1 cellular context compared by ENCODE assay signal in the genomic region with DNA sequence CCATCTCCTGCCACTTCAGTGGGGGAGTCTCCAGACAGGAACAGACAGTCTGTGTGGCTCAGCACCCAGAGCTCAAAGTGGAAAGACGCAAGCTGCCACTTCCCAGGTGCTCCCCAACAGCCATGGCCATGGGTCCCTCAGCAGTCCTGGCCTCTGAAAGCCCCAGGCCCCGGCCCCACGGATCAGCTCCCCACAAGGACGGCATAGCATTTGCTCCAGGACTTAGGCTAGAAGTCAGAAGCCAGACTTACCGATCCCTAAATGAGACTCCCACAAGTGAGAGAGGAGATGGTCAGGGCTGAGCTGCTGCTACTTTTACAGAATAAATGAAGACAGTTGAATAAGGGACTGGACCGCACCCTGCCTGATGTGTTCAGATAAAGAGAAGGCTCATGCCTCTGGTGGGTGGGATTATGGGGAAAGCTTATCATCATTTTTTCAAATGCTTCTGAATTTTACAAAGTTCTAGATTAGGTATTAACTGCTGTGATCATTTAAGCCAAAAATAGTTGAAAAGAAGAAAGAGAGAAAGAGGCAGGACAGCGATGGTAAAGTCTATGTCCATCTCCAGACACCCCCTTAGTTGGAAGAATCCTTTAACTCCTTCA.
A peak's percentile ranks its signal among the peaks of the same experiment; 100 is the strongest.
TF ChIP-seq lines count a peak whose summit lies in the region.

No MANE protein-coding gene starts in this region.

TF ChIP-seq in K562, 482 proteins besides CTCF, POLR2A, EP300 and RAD21 (continued from another document and continues in another):
- no peak for TF ChIP-seq TAF9B (IDR thresholded peaks at IDR 0.05; ENCODE audit: partially characterized antibody)
- TF ChIP-seq BRCA1 (IDR thresholded peaks at IDR 0.05), result no peak
- TF ChIP-seq BRCA1 (CRISPR knock-in tag; IDR thresholded peaks at IDR 0.05), result no peak
- no peak for TF ChIP-seq ZNF253 (CRISPR knock-in tag; conservative IDR thresholded peaks at IDR 0.05)
- TF ChIP-seq ZZZ3 (IDR thresholded peaks at IDR 0.05), result no peak
- TF ChIP-seq CSDE1 (IDR thresholded peaks at IDR 0.05), result no peak
- no peak for TF ChIP-seq ZNF212 (CRISPR knock-in tag; IDR thresholded peaks at IDR 0.05)
- TF ChIP-seq ZNF280A (IDR thresholded peaks at IDR 0.05; ENCODE audit: low read depth, partially characterized antibody), result no peak
- TF ChIP-seq FOXP1 (CRISPR knock-in tag; IDR thresholded peaks at IDR 0.05), result no peak
- no peak for TF ChIP-seq ZSCAN29 (IDR thresholded peaks at IDR 0.05)
- no peak for TF ChIP-seq ZBTB34 (CRISPR knock-in tag; IDR thresholded peaks at IDR 0.05)
- TF ChIP-seq, protein P1, sequence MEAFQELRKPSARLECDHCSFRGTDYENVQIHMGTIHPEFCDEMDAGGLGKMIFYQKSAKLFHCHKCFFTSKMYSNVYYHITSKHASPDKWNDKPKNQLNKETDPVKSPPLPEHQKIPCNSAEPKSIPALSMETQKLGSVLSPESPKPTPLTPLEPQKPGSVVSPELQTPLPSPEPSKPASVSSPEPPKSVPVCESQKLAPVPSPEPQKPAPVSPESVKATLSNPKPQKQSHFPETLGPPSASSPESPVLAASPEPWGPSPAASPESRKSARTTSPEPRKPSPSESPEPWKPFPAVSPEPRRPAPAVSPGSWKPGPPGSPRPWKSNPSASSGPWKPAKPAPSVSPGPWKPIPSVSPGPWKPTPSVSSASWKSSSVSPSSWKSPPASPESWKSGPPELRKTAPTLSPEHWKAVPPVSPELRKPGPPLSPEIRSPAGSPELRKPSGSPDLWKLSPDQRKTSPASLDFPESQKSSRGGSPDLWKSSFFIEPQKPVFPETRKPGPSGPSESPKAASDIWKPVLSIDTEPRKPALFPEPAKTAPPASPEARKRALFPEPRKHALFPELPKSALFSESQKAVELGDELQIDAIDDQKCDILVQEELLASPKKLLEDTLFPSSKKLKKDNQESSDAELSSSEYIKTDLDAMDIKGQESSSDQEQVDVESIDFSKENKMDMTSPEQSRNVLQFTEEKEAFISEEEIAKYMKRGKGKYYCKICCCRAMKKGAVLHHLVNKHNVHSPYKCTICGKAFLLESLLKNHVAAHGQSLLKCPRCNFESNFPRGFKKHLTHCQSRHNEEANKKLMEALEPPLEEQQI (IDR thresholded peaks at IDR 0.05), result no peak
- no peak for TF ChIP-seq ZNF184 (CRISPR knock-in tag; IDR thresholded peaks at IDR 0.05)
- no peak for TF ChIP-seq FUS (optimal IDR thresholded peaks at IDR 0.05; ENCODE audit: low read depth, low read length)
- TF ChIP-seq E2F3 (CRISPR knock-in tag; IDR thresholded peaks at IDR 0.05), result no peak
- TF ChIP-seq ETV5 (CRISPR knock-in tag; IDR thresholded peaks at IDR 0.05; ENCODE audit: low read depth), result no peak
- TF ChIP-seq FOXP4 (CRISPR knock-in tag; IDR thresholded peaks at IDR 0.05; ENCODE audit: borderline replicate concordance), result no peak
- TF ChIP-seq SNIP1 (IDR thresholded peaks at IDR 0.05; ENCODE audit: low read depth), result no peak
- no peak for TF ChIP-seq ZNF76 (CRISPR knock-in tag; IDR thresholded peaks at IDR 0.05; ENCODE audit: borderline replicate concordance)
- TF ChIP-seq, protein P2, sequence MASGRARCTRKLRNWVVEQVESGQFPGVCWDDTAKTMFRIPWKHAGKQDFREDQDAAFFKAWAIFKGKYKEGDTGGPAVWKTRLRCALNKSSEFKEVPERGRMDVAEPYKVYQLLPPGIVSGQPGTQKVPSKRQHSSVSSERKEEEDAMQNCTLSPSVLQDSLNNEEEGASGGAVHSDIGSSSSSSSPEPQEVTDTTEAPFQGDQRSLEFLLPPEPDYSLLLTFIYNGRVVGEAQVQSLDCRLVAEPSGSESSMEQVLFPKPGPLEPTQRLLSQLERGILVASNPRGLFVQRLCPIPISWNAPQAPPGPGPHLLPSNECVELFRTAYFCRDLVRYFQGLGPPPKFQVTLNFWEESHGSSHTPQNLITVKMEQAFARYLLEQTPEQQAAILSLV (tag; IDR thresholded peaks at IDR 0.05), result no peak
- TF ChIP-seq DACH1 (IDR thresholded peaks at IDR 0.05; ENCODE audit: partially characterized antibody), result no peak
- TF ChIP-seq SRSF1 (IDR thresholded peaks at IDR 0.05; ENCODE audit: low read depth, low read length), result no peak
- peak; percentile 89 for TF ChIP-seq TAL1 (IDR thresholded peaks at IDR 0.05)
- TF ChIP-seq SMAD2 (IDR thresholded peaks at IDR 0.05; ENCODE audit: low read depth, low read length), result no peak
- no peak for TF ChIP-seq SMARCA5 (IDR thresholded peaks at IDR 0.05)
- TF ChIP-seq, protein P3, sequence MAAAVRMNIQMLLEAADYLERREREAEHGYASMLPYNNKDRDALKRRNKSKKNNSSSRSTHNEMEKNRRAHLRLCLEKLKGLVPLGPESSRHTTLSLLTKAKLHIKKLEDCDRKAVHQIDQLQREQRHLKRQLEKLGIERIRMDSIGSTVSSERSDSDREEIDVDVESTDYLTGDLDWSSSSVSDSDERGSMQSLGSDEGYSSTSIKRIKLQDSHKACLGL (CRISPR knock-in tag; IDR thresholded peaks at IDR 0.05; ENCODE audit: borderline replicate concordance, poor library complexity, severe bottlenecking), result no peak
- peak in 1 of 2 experiments; percentile 30; a peak in 1 of 4 replicates for TF ChIP-seq MAZ (CRISPR knock-in tag; conservative IDR thresholded peaks at IDR 0.05 in 1 of 2, IDR thresholded peaks at IDR 0.05 in 1 of 2)
- TF ChIP-seq CBX5 (IDR thresholded peaks at IDR 0.05; ENCODE audit: borderline replicate concordance, low read depth), result no peak
- TF ChIP-seq NFRKB (IDR thresholded peaks at IDR 0.05; ENCODE audit: low read depth), result no peak
- no peak for TF ChIP-seq CBX8 (IDR thresholded peaks at IDR 0.05; ENCODE audit: borderline replicate concordance, extremely low read depth, low read depth, low read length, poor library complexity, severe bottlenecking)
- no peak for TF ChIP-seq THAP7 (CRISPR knock-in tag; IDR thresholded peaks at IDR 0.05)
- no peak for TF ChIP-seq SMC3 (conservative IDR thresholded peaks at IDR 0.05; ENCODE audit: insufficient read depth, low read depth, low read length)
- no peak for TF ChIP-seq MECOM (CRISPR knock-in tag; IDR thresholded peaks at IDR 0.05)
- TF ChIP-seq TAF7 (tag; IDR thresholded peaks at IDR 0.05), result no peak
- TF ChIP-seq ZNF695 (CRISPR knock-in tag; IDR thresholded peaks at IDR 0.05), result no peak
- TF ChIP-seq ZNF408 (CRISPR knock-in tag; IDR thresholded peaks at IDR 0.05; ENCODE audit: low read depth), result no peak
- 0 out of 2 replicates have a peak, but pooled peaks have one; percentile 19 for TF ChIP-seq TOE1 (IDR thresholded peaks at IDR 0.05; ENCODE audit: borderline replicate concordance)
- no peak for TF ChIP-seq TOE1 (CRISPR knock-in tag; IDR thresholded peaks at IDR 0.05; ENCODE audit: borderline replicate concordance, low read depth)
- TF ChIP-seq SNAPC5 (CRISPR knock-in tag; IDR thresholded peaks at IDR 0.05), result no peak
- TF ChIP-seq MYNN (IDR thresholded peaks at IDR 0.05), result no peak
- TF ChIP-seq MYNN (CRISPR knock-in tag; IDR thresholded peaks at IDR 0.05), result no peak
- TF ChIP-seq, protein P4, sequence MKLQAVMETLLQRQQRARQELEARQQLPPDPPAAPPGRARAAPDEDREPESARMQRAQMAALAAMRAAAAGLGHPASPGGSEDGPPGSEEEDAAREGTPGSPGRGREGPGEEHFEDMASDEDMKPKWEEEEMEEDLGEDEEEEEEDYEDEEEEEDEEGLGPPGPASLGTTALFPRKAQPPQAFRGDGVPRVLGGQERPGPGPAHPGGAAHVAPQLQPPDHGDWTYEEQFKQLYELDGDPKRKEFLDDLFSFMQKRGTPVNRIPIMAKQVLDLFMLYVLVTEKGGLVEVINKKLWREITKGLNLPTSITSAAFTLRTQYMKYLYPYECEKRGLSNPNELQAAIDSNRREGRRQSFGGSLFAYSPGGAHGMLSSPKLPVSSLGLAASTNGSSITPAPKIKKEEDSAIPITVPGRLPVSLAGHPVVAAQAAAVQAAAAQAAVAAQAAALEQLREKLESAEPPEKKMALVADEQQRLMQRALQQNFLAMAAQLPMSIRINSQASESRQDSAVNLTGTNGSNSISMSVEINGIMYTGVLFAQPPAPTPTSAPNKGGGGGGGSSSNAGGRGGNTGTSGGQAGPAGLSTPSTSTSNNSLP (IDR thresholded peaks at IDR 0.05; ENCODE audit: borderline replicate concordance, low read depth, low read length), result no peak
- TF ChIP-seq ELF2 (CRISPR knock-in tag; IDR thresholded peaks at IDR 0.05), result no peak
- TF ChIP-seq, protein P5, sequence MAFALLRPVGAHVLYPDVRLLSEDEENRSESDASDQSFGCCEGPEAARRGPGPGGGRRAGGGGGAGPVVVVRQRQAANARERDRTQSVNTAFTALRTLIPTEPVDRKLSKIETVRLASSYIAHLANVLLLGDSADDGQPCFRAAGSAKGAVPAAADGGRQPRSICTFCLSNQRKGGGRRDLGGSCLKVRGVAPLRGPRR (CRISPR knock-in tag; IDR thresholded peaks at IDR 0.05), result no peak
- TF ChIP-seq SIX5 (IDR thresholded peaks at IDR 0.05; ENCODE audit: borderline replicate concordance in 1 of 2, insufficient read depth in 1 of 2, low read depth in 1 of 2, low read length in 2 of 2), result no peak
- no peak for TF ChIP-seq PRMT5 (CRISPR knock-in tag; IDR thresholded peaks at IDR 0.05)
- TF ChIP-seq SMAD3 (CRISPR knock-in tag; conservative IDR thresholded peaks at IDR 0.05), result no peak
- TF ChIP-seq CHCHD3 (CRISPR knock-in tag; IDR thresholded peaks at IDR 0.05), result no peak
- no peak for TF ChIP-seq HNRNPUL1 (IDR thresholded peaks at IDR 0.05; ENCODE audit: low read length)
- TF ChIP-seq ESRRA (IDR thresholded peaks at IDR 0.05; ENCODE audit: borderline replicate concordance, low read depth), result no peak
- peak; percentile 67; the same call in 1 of the 2 replicates for TF ChIP-seq NBN (IDR thresholded peaks at IDR 0.05; ENCODE audit: low read depth)
- peak; percentile 51 for TF ChIP-seq NEUROD1 (IDR thresholded peaks at IDR 0.05; ENCODE audit: borderline replicate concordance, low read depth, low read length, partially characterized antibody)
- TF ChIP-seq ZNF707 (CRISPR knock-in tag; conservative IDR thresholded peaks at IDR 0.05), result no peak
- peak; percentile 85 for TF ChIP-seq SMARCE1 (IDR thresholded peaks at IDR 0.05)
- TF ChIP-seq ZNF79 (CRISPR knock-in tag; IDR thresholded peaks at IDR 0.05; ENCODE audit: low read depth), result no peak
- TF ChIP-seq TSC22D4 (tag; IDR thresholded peaks at IDR 0.05), result no peak
- TF ChIP-seq NCOR1 (IDR thresholded peaks at IDR 0.05), result peak; percentile 88
